Comparison of ENCODE assay signal across 1 cellular context in genomic region chr17:42928714-42929496, GRCh38.
TF ChIP-seq lines count a peak whose summit lies in the region.

No MANE protein-coding gene starts in this region.

TF ChIP-seq in HepG2, 621 proteins besides CTCF, POLR2A, EP300 and RAD21 (continued from another document and continues in another):
- TF ChIP-seq ZBTB34 (CRISPR knock-in tag; IDR thresholded peaks at IDR 0.05) (no peak), ZNF432 (CRISPR knock-in tag; IDR thresholded peaks at IDR 0.05; ENCODE audit: borderline replicate concordance) (no peak), LRRFIP1 (CRISPR knock-in tag; conservative IDR thresholded peaks at IDR 0.05) (no peak), ESRRA (CRISPR knock-in tag; IDR thresholded peaks at IDR 0.05; ENCODE audit: low read depth) (no peak), ZNF784 (CRISPR knock-in tag; IDR thresholded peaks at IDR 0.05; ENCODE audit: borderline replicate concordance) (no peak), ZNF614 (CRISPR knock-in tag; IDR thresholded peaks at IDR 0.05; ENCODE audit: borderline replicate concordance) (peak; percentile 66), BRF2 (CRISPR knock-in tag; IDR thresholded peaks at IDR 0.05) (no peak), HOMEZ (CRISPR knock-in tag; IDR thresholded peaks at IDR 0.05; ENCODE audit: low read depth) (peak; percentile 63), TEAD3 (CRISPR knock-in tag; optimal IDR thresholded peaks at IDR 0.05; ENCODE audit: borderline replicate concordance) (peak; percentile 49), MEIS2 (CRISPR knock-in tag; IDR thresholded peaks at IDR 0.05) (no peak), IRF2 (CRISPR knock-in tag; IDR thresholded peaks at IDR 0.05) (0 out of 2 replicates have a peak, but pooled peaks have one; percentile 30), THAP11 (CRISPR knock-in tag; IDR thresholded peaks at IDR 0.05) (peak; percentile 44; the same call in 1 of the 2 replicates), ZNF160 (CRISPR knock-in tag; IDR thresholded peaks at IDR 0.05) (no peak), GATAD2A (CRISPR knock-in tag; IDR thresholded peaks at IDR 0.05) (peak; percentile 71), ZBTB42 (CRISPR knock-in tag; IDR thresholded peaks at IDR 0.05) (0 out of 2 replicates have a peak, but pooled peaks have one; percentile 48), FOXK2 (IDR thresholded peaks at IDR 0.05) (peak; percentile 74; the same call in 1 of the 2 replicates), FOXC1 (CRISPR knock-in tag; IDR thresholded peaks at IDR 0.05; ENCODE audit: borderline replicate concordance) (no peak), FIP1L1 (IDR thresholded peaks at IDR 0.05; ENCODE audit: borderline replicate concordance, insufficient read depth, low read depth, low read length) (no peak), ZNF672 (CRISPR knock-in tag; IDR thresholded peaks at IDR 0.05) (no peak), GFI1 (CRISPR knock-in tag; IDR thresholded peaks at IDR 0.05; ENCODE audit: borderline replicate concordance) (no peak; the same call in 1 of the 2 replicates), NFAT5 (CRISPR knock-in tag; IDR thresholded peaks at IDR 0.05) (no peak), ZNF282 (IDR thresholded peaks at IDR 0.05; ENCODE audit: partially characterized antibody) (no peak), E2F2 (CRISPR knock-in tag; IDR thresholded peaks at IDR 0.05; ENCODE audit: borderline replicate concordance) (no peak), POGK (CRISPR knock-in tag; conservative IDR thresholded peaks at IDR 0.05) (no peak), ERF (CRISPR knock-in tag; IDR thresholded peaks at IDR 0.05) (peak; percentile 86; the same call in 1 of the 2 replicates), HMG20B (CRISPR knock-in tag; conservative IDR thresholded peaks at IDR 0.05) (0 out of 2 replicates have a peak, but pooled peaks have one; percentile 3), MAFG (CRISPR knock-in tag; IDR thresholded peaks at IDR 0.05) (peak; percentile 92), CBX5 (CRISPR knock-in tag; IDR thresholded peaks at IDR 0.05; ENCODE audit: borderline replicate concordance) (0 out of 2 replicates have a peak, but pooled peaks have one; percentile 27), ZNF550 (CRISPR knock-in tag; IDR thresholded peaks at IDR 0.05; ENCODE audit: borderline replicate concordance) (no peak), ZNF607 (CRISPR knock-in tag; IDR thresholded peaks at IDR 0.05; ENCODE audit: borderline replicate concordance) (0 out of 2 replicates have a peak, but pooled peaks have one; percentile 38), ZNF280D (CRISPR knock-in tag; IDR thresholded peaks at IDR 0.05) (no peak), ISL2 (CRISPR knock-in tag; IDR thresholded peaks at IDR 0.05) (no peak), JUND (CRISPR knock-in tag; IDR thresholded peaks at IDR 0.05) (no peak), RAD51 (IDR thresholded peaks at IDR 0.05; ENCODE audit: borderline replicate concordance) (no peak), MAFK (conservative IDR thresholded peaks at IDR 0.05 in 1 of 2, IDR thresholded peaks at IDR 0.05 in 1 of 2; ENCODE audit: low read length in 2 of 2) (peak; percentile 85 to 95), IKZF1 (IDR thresholded peaks at IDR 0.05) (no peak), NR2F1 (CRISPR knock-in tag; IDR thresholded peaks at IDR 0.05) (peak in 1 of 2 experiments; percentile 39; a peak in 1 of 4 replicates), ZNF747 (CRISPR knock-in tag; IDR thresholded peaks at IDR 0.05; ENCODE audit: borderline replicate concordance) (0 out of 2 replicates have a peak, but pooled peaks have one; percentile 30), ZNF335 (CRISPR knock-in tag; IDR thresholded peaks at IDR 0.05) (peak; percentile 48), DRAP1 (CRISPR knock-in tag; IDR thresholded peaks at IDR 0.05) (peak; percentile 57; the same call in 1 of the 2 replicates)
